Comparison of ENCODE assay signal across 1 cellular context in the genomic region with DNA sequence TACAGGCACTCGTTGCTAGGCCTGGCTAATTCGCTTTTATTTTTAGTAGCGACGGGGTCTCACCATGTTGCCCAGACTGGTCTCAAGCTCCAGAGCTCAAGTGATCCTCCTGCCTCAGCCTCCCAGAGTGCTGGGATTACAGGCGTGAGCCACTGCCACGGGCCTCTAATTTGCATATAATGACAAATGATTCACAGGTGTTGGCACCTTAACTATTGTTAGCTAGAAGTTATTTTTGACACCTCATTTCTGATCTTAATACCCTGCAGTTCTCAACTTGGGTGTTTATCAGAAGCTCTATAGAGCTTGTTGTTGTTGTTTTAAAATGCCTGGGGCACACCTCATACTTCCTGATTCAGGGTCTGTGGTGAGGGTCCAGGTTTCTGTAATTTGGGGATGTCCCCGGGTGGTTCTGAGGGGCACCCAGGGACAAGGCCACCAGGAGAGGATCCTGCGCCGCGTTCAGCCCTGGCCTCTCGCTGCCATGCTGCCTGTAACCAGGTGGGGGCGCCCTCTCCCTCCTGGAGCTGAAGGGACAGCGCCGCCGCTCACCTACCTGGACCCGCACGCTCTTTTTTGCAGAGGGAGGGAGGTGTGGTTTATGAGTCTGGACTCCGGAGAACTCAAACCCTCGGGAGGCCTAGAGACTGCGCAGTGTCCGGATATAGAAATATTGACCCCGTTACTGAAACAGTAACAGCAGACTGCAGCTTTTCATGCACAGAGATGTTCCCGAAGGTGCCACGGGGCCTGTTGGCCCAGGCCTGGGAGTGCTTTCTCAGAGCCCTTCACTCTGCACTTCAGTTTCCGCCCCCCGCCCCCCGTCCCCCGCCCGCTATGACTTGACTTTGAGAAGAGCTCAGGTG.
TF ChIP-seq lines count a peak whose summit lies in the region.

No MANE protein-coding gene starts in this region.

TF ChIP-seq in HepG2, 621 proteins besides CTCF, POLR2A, EP300 and RAD21 (continued from another document and continues in another):
- TF ChIP-seq ZNF318 (CRISPR knock-in tag; IDR thresholded peaks at IDR 0.05) (no peak), CHD2 (IDR thresholded peaks at IDR 0.05; ENCODE audit: low read depth, low read length) (no peak), MED1 (CRISPR knock-in tag; IDR thresholded peaks at IDR 0.05) (peak; percentile 72), ZNF225 (CRISPR knock-in tag; IDR thresholded peaks at IDR 0.05) (no peak), MLLT10 (CRISPR knock-in tag; IDR thresholded peaks at IDR 0.05) (no peak), NFKBIZ (CRISPR knock-in tag; IDR thresholded peaks at IDR 0.05) (no peak), SMAD9 (CRISPR knock-in tag; IDR thresholded peaks at IDR 0.05) (no peak), BCL3 (CRISPR knock-in tag; IDR thresholded peaks at IDR 0.05) (0 out of 2 replicates have a peak, but pooled peaks have one; percentile 47), MXD1 (CRISPR knock-in tag; IDR thresholded peaks at IDR 0.05) (no peak), ARID5B (CRISPR knock-in tag; IDR thresholded peaks at IDR 0.05) (peak; percentile 74), SMARCC2 (IDR thresholded peaks at IDR 0.05) (no peak), DMTF1 (CRISPR knock-in tag; IDR thresholded peaks at IDR 0.05) (no peak), RBAK (CRISPR knock-in tag; IDR thresholded peaks at IDR 0.05) (no peak), ZNF773 (CRISPR knock-in tag; IDR thresholded peaks at IDR 0.05; ENCODE audit: borderline replicate concordance) (no peak), ZC3H4 (CRISPR knock-in tag; IDR thresholded peaks at IDR 0.05; ENCODE audit: borderline replicate concordance) (no peak), ZNF552 (CRISPR knock-in tag; IDR thresholded peaks at IDR 0.05; ENCODE audit: borderline replicate concordance) (no peak), ZBTB26 (CRISPR knock-in tag; IDR thresholded peaks at IDR 0.05; ENCODE audit: borderline replicate concordance) (no peak)
- TF ChIP-seq, protein P1, sequence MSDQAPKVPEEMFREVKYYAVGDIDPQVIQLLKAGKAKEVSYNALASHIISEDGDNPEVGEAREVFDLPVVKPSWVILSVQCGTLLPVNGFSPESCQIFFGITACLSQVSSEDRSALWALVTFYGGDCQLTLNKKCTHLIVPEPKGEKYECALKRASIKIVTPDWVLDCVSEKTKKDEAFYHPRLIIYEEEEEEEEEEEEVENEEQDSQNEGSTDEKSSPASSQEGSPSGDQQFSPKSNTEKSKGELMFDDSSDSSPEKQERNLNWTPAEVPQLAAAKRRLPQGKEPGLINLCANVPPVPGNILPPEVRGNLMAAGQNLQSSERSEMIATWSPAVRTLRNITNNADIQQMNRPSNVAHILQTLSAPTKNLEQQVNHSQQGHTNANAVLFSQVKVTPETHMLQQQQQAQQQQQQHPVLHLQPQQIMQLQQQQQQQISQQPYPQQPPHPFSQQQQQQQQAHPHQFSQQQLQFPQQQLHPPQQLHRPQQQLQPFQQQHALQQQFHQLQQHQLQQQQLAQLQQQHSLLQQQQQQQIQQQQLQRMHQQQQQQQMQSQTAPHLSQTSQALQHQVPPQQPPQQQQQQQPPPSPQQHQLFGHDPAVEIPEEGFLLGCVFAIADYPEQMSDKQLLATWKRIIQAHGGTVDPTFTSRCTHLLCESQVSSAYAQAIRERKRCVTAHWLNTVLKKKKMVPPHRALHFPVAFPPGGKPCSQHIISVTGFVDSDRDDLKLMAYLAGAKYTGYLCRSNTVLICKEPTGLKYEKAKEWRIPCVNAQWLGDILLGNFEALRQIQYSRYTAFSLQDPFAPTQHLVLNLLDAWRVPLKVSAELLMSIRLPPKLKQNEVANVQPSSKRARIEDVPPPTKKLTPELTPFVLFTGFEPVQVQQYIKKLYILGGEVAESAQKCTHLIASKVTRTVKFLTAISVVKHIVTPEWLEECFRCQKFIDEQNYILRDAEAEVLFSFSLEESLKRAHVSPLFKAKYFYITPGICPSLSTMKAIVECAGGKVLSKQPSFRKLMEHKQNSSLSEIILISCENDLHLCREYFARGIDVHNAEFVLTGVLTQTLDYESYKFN (CRISPR knock-in tag; conservative IDR thresholded peaks at IDR 0.05) = peak; percentile 29; the same call in 1 of the 2 replicates
